ENCODE assay signal across 10 cellular contexts in genomic region chr11:35227551-35228341, GRCh38.
DNase-seq lines count a peak whose midpoint lies in the region; ATAC-seq lines count a peak whose summit lies in the region.
"Had no signal": no experiment of that assay in that cellular context is flagged by ENCODE, and none has a peak within 500 bp of the region (broad histone marks: within the 10 kb centered on the region; RNA-seq: fewer than 3 reads in every experiment).

No MANE protein-coding gene starts in this region.

- peaks cover 100% of the 10 kb centered on the region for H3K36me3 Mint-ChIP-seq in activated T-cell treated with anti-CD3 and anti-CD28 coated beads, Interleukin-2, amount 50 U/mL, for 24 hours (ENCODE audit: low read depth)
- peaks cover 91% of the 10 kb centered on the region for H3K36me3 Mint-ChIP-seq in activated T-cell treated with anti-CD3 and anti-CD28 coated beads, Interleukin-2, amount 50 U/mL, for 4 hours (ENCODE audit: insufficient read depth)
- peaks cover 63 to 76% of the 10 kb centered on the region in 2 donors for H3K36me3 Mint-ChIP-seq in stimulated activated naive B cell treated with anti-CD40 and anti-IgM and Interleukin-4, amounts not matched to agents 10 μg/mL and 1 μg/mL and 100 μg/mL, for 72 hours

- peak overlapping the region; percentile 83 for H3K27ac Mint-ChIP-seq in activated T-cell treated with anti-CD3 and anti-CD28 coated beads, Interleukin-2, amount 50 U/mL, for 24 hours
- H3K27ac Mint-ChIP-seq in stimulated activated naive B cell treated with anti-CD40 and anti-IgM and Interleukin-4, amounts not matched to agents 10 μg/mL and 1 μg/mL and 100 μg/mL, for 72 hours: no peak overlapping the region

- DNase-seq in activated T-cell treated with anti-CD3 and anti-CD28 coated beads, Interleukin-2, amount 50 U/mL, for 24 hours: no peak
- no peak for DNase-seq in activated T-cell treated with anti-CD3 and anti-CD28 coated beads, Interleukin-2, amount 50 U/mL, for 4 hours
- DNase-seq in SKM-1 (lab: John Stamatoyannopoulos, UW; ENCODE audit: unreplicated experiment): peak; percentile 91
- peak; percentile 67 for DNase-seq in foreskin melanocyte
- no peak for DNase-seq in stimulated activated naive B cell treated with anti-CD40 and anti-IgM and Interleukin-4, amounts not matched to agents 10 μg/mL and 1 μg/mL and 100 μg/mL, for 72 hours
- no peak for DNase-seq in UCSD-AML1 (lab: John Stamatoyannopoulos, UW; ENCODE audit: unreplicated experiment)
- no peak for DNase-seq in NCI-H510A (lab: John Stamatoyannopoulos, UW)
- DNase-seq: NCI-H2029 treated with DMSO at 0.1 percent for 48 hours had no signal

- peaks cover 7% of the 10 kb centered on the region for H3K9me3 Mint-ChIP-seq in activated T-cell treated with anti-CD3 and anti-CD28 coated beads, Interleukin-2, amount 50 U/mL, for 24 hours
- H3K9me3 Mint-ChIP-seq in activated T-cell treated with anti-CD3 and anti-CD28 coated beads, Interleukin-2, amount 50 U/mL, for 4 hours: peaks cover 4% of the 10 kb centered on the region
- peaks cover 0 to 2% of the 10 kb centered on the region in 2 donors for H3K9me3 Mint-ChIP-seq in stimulated activated naive B cell treated with anti-CD40 and anti-IgM and Interleukin-4, amounts not matched to agents 10 μg/mL and 1 μg/mL and 100 μg/mL, for 72 hours

- H3K4me3 Mint-ChIP-seq in activated T-cell treated with anti-CD3 and anti-CD28 coated beads, Interleukin-2, amount 50 U/mL, for 24 hours: no peak overlapping the region
- no peak overlapping the region for H3K4me3 Mint-ChIP-seq in activated T-cell treated with anti-CD3 and anti-CD28 coated beads, Interleukin-2, amount 50 U/mL, for 4 hours
- no peak overlapping the region for H3K4me3 Mint-ChIP-seq in stimulated activated naive B cell treated with anti-CD40 and anti-IgM and Interleukin-4, amounts not matched to agents 10 μg/mL and 1 μg/mL and 100 μg/mL, for 72 hours

- H3K27me3 Mint-ChIP-seq in activated T-cell treated with anti-CD3 and anti-CD28 coated beads, Interleukin-2, amount 50 U/mL, for 24 hours: no peaks in the 10 kb centered on the region
- no peaks in the 10 kb centered on the region for H3K27me3 Mint-ChIP-seq in activated T-cell treated with anti-CD3 and anti-CD28 coated beads, Interleukin-2, amount 50 U/mL, for 4 hours (ENCODE audit: low read depth)
- H3K27me3 Mint-ChIP-seq in stimulated activated naive B cell treated with anti-CD40 and anti-IgM and Interleukin-4, amounts not matched to agents 10 μg/mL and 1 μg/mL and 100 μg/mL, for 72 hours: no peaks in the 10 kb centered on the region

- no peak for ATAC-seq in activated T-cell treated with anti-CD3 and anti-CD28 coated beads, Interleukin-2, amount 50 U/mL, for 4 hours
- ATAC-seq in stimulated activated naive B cell treated with anti-CD40 and anti-IgM and Interleukin-4, amounts not matched to agents 10 μg/mL and 1 μg/mL and 100 μg/mL, for 72 hours (replicated peaks): peak; percentile 16 to 46
- no peak for ATAC-seq in GM19463 (IDR thresholded peaks at IDR 0.05; ENCODE audit: unreplicated experiment)
- ATAC-seq: A549 had no signal

- peaks cover 32% of the 10 kb centered on the region for H3K4me1 Mint-ChIP-seq in activated T-cell treated with anti-CD3 and anti-CD28 coated beads, Interleukin-2, amount 50 U/mL, for 24 hours (ENCODE audit: low read depth)
- peaks cover 13% of the 10 kb centered on the region for H3K4me1 Mint-ChIP-seq in activated T-cell treated with anti-CD3 and anti-CD28 coated beads, Interleukin-2, amount 50 U/mL, for 4 hours (ENCODE audit: low read depth)
- peaks cover 5 to 21% of the 10 kb centered on the region in 2 donors for H3K4me1 Mint-ChIP-seq in stimulated activated naive B cell treated with anti-CD40 and anti-IgM and Interleukin-4, amounts not matched to agents 10 μg/mL and 1 μg/mL and 100 μg/mL, for 72 hours

Comparison
In these comparisons a context has a peak if more than half of its experiments do, and no peak if none do; other contexts are left out.
1. DNase-seq: peak in SKM-1 (single experiment) and foreskin melanocyte (single experiment); none in activated T-cell treated with anti-CD3 and anti-CD28 coated beads, Interleukin-2, amount 50 U/mL, for 24 hours (single experiment), activated T-cell treated with anti-CD3 and anti-CD28 coated beads, Interleukin-2, amount 50 U/mL, for 4 hours (single experiment), stimulated activated naive B cell treated with anti-CD40 and anti-IgM and Interleukin-4, amounts not matched to agents 10 μg/mL and 1 μg/mL and 100 μg/mL, for 72 hours (single experiment), UCSD-AML1 (single experiment) and NCI-H510A (single experiment).
2. ATAC-seq: peak in stimulated activated naive B cell treated with anti-CD40 and anti-IgM and Interleukin-4, amounts not matched to agents 10 μg/mL and 1 μg/mL and 100 μg/mL, for 72 hours (2 of 2); none in activated T-cell treated with anti-CD3 and anti-CD28 coated beads, Interleukin-2, amount 50 U/mL, for 4 hours (0 of 2) and GM19463 (single experiment).